In the genomic region with DNA sequence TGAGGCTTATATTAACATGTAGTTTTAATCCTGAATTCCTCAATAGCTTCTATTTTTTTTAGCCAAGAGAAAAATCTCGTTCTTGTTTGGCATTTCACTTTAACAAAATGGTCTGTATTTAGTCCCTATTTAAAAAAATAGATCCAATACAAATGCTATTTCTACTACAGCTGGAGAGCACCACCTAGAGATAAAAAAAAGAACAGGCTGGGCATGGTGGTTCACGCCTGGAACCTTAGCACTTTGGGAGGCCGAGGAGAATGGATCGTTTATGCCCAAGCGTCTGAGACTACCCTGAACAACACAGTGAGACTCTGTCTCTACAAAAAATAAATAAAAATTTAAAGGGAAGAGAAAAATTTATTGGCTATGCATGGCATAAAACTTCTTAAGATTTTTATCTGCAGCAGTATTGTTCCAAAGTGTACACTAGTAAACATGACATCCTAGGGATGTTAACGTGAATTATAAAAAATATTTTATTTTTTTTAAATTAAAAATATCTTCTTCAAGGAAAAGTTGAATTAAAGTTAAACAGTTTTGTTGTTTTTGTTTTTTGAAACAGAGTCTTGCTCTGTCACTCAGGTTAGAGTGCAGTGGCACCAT, we compare ENCODE assay signal across 8 cellular contexts. TPM values are rescaled to one million over a fixed set of nuclear protein-coding genes. Genes with fewer than 3 reads are reported as not detected.
DNase-seq lines count a peak whose midpoint lies in the region; ATAC-seq and TF ChIP-seq lines count a peak whose summit lies in the region.

No MANE protein-coding gene starts in this region.

- no peak overlapping the region for H3K4me3 ChIP-seq in heart right ventricle
- H3K4me3 ChIP-seq in psoas muscle: no peak overlapping the region

- no peak for DNase-seq in heart right ventricle
- DNase-seq in left cardiac atrium: no peak
- peak; percentile 20 for DNase-seq in NCI-H526 treated with DMSO at 0.1 percent for 48 hours (lab: John Stamatoyannopoulos, UW)
- DNase-seq in dedifferentiated amniotic fluid mesenchymal stem cell (ENCODE audit: extremely low spot score): peak; percentile 63
- no peak for DNase-seq in psoas muscle
- no peak for DNase-seq in islet precursor cell
- no peak for DNase-seq in NCI-H187 treated with DMSO at 0.1 percent for 48 hours (lab: John Stamatoyannopoulos, UW)

- H3K4me1 ChIP-seq in heart right ventricle (peaks cover 3 to 20% (median 13%) of the 10 kb centered on the region in 9 donors), psoas muscle (peaks cover 12% of the 10 kb centered on the region)

- H3K27ac ChIP-seq in heart right ventricle: no peak overlapping the region
- H3K27ac ChIP-seq in psoas muscle: no peak overlapping the region

- peak in 7 of 9 donors; percentile 30 to 58 (median 42) for TF ChIP-seq CTCF in heart right ventricle (IDR thresholded peaks at IDR 0.05)
- TF ChIP-seq CTCF in psoas muscle (IDR thresholded peaks at IDR 0.05): peak; percentile 21

- peaks cover 0 to 71% (median 38%) of the 10 kb centered on the region in 9 donors for H3K36me3 ChIP-seq in heart right ventricle
- peaks cover 8 to 66% of the 10 kb centered on the region in 2 donors for H3K36me3 ChIP-seq in psoas muscle (ENCODE audit: insufficient read depth in 1 of 2, low read depth in 1 of 2)

- H3K27me3 ChIP-seq in heart right ventricle (no peaks in the 10 kb centered on the region), psoas muscle (ENCODE audit: insufficient read depth in 3 of 3, low read length in 2 of 3) (no peaks in the 10 kb centered on the region)

- H3K9me3 ChIP-seq in heart right ventricle (no peaks in the 10 kb centered on the region), psoas muscle (no peaks in the 10 kb centered on the region)

- ATAC-seq in heart right ventricle (no peak), left cardiac atrium (no peak), psoas muscle (no peak), HG02852 (IDR thresholded peaks at IDR 0.05; ENCODE audit: unreplicated experiment) (no peak)

- 75 to 78% methylated on average over 6 of the region's 6 CpGs for WGBS in heart right ventricle, 2 donors
- 69 to 73% (median 72%) methylated on average over 6 of the region's 6 CpGs for WGBS in psoas muscle, 3 donors

- intact Hi-C loops in heart right ventricle (cut with DNase I): loop anchor here in 7 of 10 donors (5.0 to 10.0 kb wide), 6 partner anchors 93 to 222 kb away; a partner anchor contains a TSS
- intact Hi-C loops in left cardiac atrium (cut with DNase I): loop anchor here (5.0 to 10.0 kb wide), 4 partner anchors 93 to 230 kb away; a partner anchor contains a TSS
- intact Hi-C loops in psoas muscle (cut with DNase I): loop anchor here (5.0 to 10.0 kb wide), 4 partner anchors 93 to 460 kb away; a partner anchor contains a TSS

RNA-seq across cellular contexts. Expression of a gene that starts 4.4 kb away (rescaled TPM):
- 10 to 100 TPM; 12.4 to 22.2 (median 14.0) TPM for total RNA-seq in heart right ventricle
- 10 to 100 TPM in 1 of 2 donors, 1 to 10 TPM in 1; 9.2 to 11.3 TPM for polyA plus RNA-seq in heart right ventricle
- 10 to 100 TPM; 13.9 to 14.2 TPM for total RNA-seq in left cardiac atrium
- 10 to 100 TPM; 12.1 to 13.7 (median 12.5) TPM for total RNA-seq in psoas muscle
- 10 to 100 TPM in 1 of 3 donors, 1 to 10 TPM in 2; 9.0 to 11.0 (median 9.3) TPM for polyA plus RNA-seq in psoas muscle

RNA-seq across cellular contexts. Expression of a gene that starts 5.1 kb away (rescaled TPM):
- total RNA-seq in heart right ventricle (10 to 100 TPM; 19.5 to 58.3 (median 23.2) TPM), left cardiac atrium (10 to 100 TPM; 48.1 to 59.9 TPM), psoas muscle (10 to 100 TPM; 24.2 to 39.1 (median 33.1) TPM)
- polyA plus RNA-seq in heart right ventricle (10 to 100 TPM; 28.0 to 45.4 TPM), psoas muscle (10 to 100 TPM; 14.8 to 73.3 (median 58.2) TPM)

RNA-seq across cellular contexts. Expression of a gene that starts 59.9 kb away (rescaled TPM):
- 10 to 100 TPM in 8 of 10 donors, 1 to 10 TPM in 2; 6.3 to 25.8 (median 13.9) TPM for total RNA-seq in heart right ventricle
- 10 to 100 TPM; 17.8 to 69.4 TPM for polyA plus RNA-seq in heart right ventricle
- 10 to 100 TPM; 15.9 to 20.3 TPM for total RNA-seq in left cardiac atrium
- 10 to 100 TPM in 2 of 4 donors, 1 to 10 TPM in 2; 5.3 to 10.6 (median 8.3) TPM for total RNA-seq in psoas muscle
- polyA plus RNA-seq in psoas muscle: 1 to 10 TPM; 4.8 to 6.4 (median 6.4) TPM

Comparison
In these comparisons a context has a peak if more than half of its experiments do, and no peak if none do; other contexts are left out.
1. DNase-seq: peak in NCI-H526 treated with DMSO at 0.1 percent for 48 hours (single experiment) and dedifferentiated amniotic fluid mesenchymal stem cell (single experiment); none in heart right ventricle (0 of 2), left cardiac atrium (single experiment), psoas muscle (0 of 2), islet precursor cell (single experiment) and NCI-H187 treated with DMSO at 0.1 percent for 48 hours (single experiment).